In the genomic region with DNA sequence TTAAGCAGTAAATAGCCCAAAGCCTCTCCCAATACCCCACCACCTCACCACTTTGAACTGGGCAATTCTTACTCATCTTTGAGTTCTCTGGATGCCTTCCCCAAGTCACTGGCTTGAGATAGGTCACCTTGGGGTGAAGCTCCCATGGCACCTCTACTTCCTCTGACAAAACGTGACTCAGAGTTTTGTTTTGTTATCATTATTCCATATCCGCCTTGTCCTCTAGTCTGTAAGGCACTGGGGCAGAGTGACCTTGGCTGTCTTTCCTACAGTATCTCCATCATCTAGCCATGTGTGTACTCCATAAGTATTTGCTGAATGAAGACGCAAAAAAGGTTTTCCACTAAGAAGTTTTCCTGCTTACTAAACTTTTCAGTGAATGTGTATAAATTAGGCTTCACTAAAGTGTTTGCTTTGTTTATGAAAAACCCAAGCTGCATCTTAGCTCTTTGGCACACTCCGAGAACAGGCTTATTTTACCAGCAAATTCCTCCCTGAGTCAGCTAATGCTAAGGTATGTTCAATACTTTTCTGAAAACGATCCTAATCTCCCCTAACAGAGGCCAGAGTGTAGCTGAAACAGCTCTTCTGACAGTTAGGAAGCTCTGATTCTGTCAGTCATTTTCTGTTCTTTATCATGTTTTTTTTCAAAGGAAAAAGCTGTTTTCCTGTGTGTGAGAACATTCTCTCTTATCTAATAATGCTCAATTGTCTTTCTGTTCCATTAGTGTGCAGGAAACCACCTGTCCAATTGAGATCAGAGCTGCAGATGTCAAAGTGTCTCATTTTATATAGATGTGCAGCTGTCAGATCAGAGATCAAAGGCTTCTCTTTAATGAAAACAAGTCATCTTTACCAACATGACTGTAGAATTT, we compare ENCODE assay signal across 11 cellular contexts. TPM values are rescaled to one million over a fixed set of nuclear protein-coding genes. Genes with fewer than 3 reads are reported as not detected.
DNase-seq lines count a peak whose midpoint lies in the region; TF ChIP-seq lines count a peak whose summit lies in the region.
"Had no signal": no experiment of that assay in that cellular context is flagged by ENCODE, and none has a peak within 500 bp of the region (broad histone marks: within the 10 kb centered on the region; RNA-seq: fewer than 3 reads in every experiment).

No MANE protein-coding gene starts in this region.

- H3K27me3 ChIP-seq in esophagus muscularis mucosa = peaks cover 0 to 3% (median 0%) of the 10 kb centered on the region in 4 donors

- no peak overlapping the region for H3K4me3 ChIP-seq in esophagus muscularis mucosa

- H3K4me3 Mint-ChIP-seq in T-helper 2 cell treated with Interferon-gamma antibody and Interleukin-4, amounts not matched to agents 5 μg/mL and 100 μg/mL, for 36 hours = peak overlapping the region; percentile 39
- H3K4me3 Mint-ChIP-seq: activated B cell treated with CpG ODN at 0.5 μM for 24 hours had no signal

- no peak for TF ChIP-seq CTCF in esophagus muscularis mucosa (IDR thresholded peaks at IDR 0.05)

- DNase-seq in activated effector memory CD4-positive, alpha-beta T cell treated with anti-CD3 and anti-CD28 coated beads, Interleukin-2, amount 50 U/mL, for 16 hours = peak; percentile 66
- DNase-seq in activated effector memory CD4-positive, alpha-beta T cell treated with Interleukin-2 at 50 U/mL for 16 hours = no peak
- DNase-seq in T-helper 2 cell treated with Interferon-gamma antibody and Interleukin-4, amounts not matched to agents 5 μg/mL and 100 μg/mL, for 36 hours (ENCODE audit: low spot score) = peak; percentile 40
- DNase-seq in esophagus muscularis mucosa (ENCODE audit: extremely low spot score) (peak; percentile 84), GM19238 (ENCODE audit: insufficient read length, low spot score) (no peak)
- peak; percentile 40 for DNase-seq in stimulated activated CD8-positive, alpha-beta memory T cell treated with anti-CD3 and anti-CD28 coated beads, Interleukin-4, amount 100 ng/mL, for 48 hours
- DNase-seq in activated CD8-positive, alpha-beta memory T cell treated with anti-CD3 and anti-CD28 coated beads, Interleukin-2, amount 50 U/mL, for 4 hours = no peak
- DNase-seq in activated CD8-positive, alpha-beta memory T cell treated with anti-CD3 and anti-CD28 coated beads, Interleukin-2, amount 50 U/mL, for 48 hours = no peak
- DNase-seq: activated B cell treated with CpG ODN at 0.5 μM for 24 hours, NCI-H1105 treated with DMSO at 0.1 percent for 48 hours had no signal

- no peak overlapping the region for H3K27ac ChIP-seq in esophagus muscularis mucosa (replicated peaks in 1 of 4)

- no peaks in the 10 kb centered on the region for H3K9me3 ChIP-seq in esophagus muscularis mucosa

- H3K9me3 Mint-ChIP-seq in T-helper 2 cell treated with Interferon-gamma antibody and Interleukin-4, amounts not matched to agents 5 μg/mL and 100 μg/mL, for 36 hours = peaks cover 7% of the 10 kb centered on the region
- H3K9me3 Mint-ChIP-seq: activated B cell treated with CpG ODN at 0.5 μM for 24 hours had no signal

- H3K27ac Mint-ChIP-seq in T-helper 2 cell treated with Interferon-gamma antibody and Interleukin-4, amounts not matched to agents 5 μg/mL and 100 μg/mL, for 36 hours = peak overlapping the region; percentile 33
- H3K27ac Mint-ChIP-seq: activated B cell treated with CpG ODN at 0.5 μM for 24 hours, progenitor cell of endocrine pancreas had no signal

- 40% methylated on average over 5 of the region's 5 CpGs for WGBS in esophagus muscularis mucosa

- H3K36me3 Mint-ChIP-seq in T-helper 2 cell treated with Interferon-gamma antibody and Interleukin-4, amounts not matched to agents 5 μg/mL and 100 μg/mL, for 36 hours (ENCODE audit: low read depth) = peaks cover 6% of the 10 kb centered on the region

- no peaks in the 10 kb centered on the region for H3K27me3 Mint-ChIP-seq in T-helper 2 cell treated with Interferon-gamma antibody and Interleukin-4, amounts not matched to agents 5 μg/mL and 100 μg/mL, for 36 hours (ENCODE audit: low read depth)
- H3K27me3 Mint-ChIP-seq: progenitor cell of endocrine pancreas had no signal

- intact Hi-C loops in esophagus muscularis mucosa (cut with DNase I) = no loop called here

- peaks cover 24% of the 10 kb centered on the region for H3K4me1 Mint-ChIP-seq in T-helper 2 cell treated with Interferon-gamma antibody and Interleukin-4, amounts not matched to agents 5 μg/mL and 100 μg/mL, for 36 hours (ENCODE audit: low read depth)
- H3K4me1 Mint-ChIP-seq: activated B cell treated with CpG ODN at 0.5 μM for 24 hours had no signal

- H3K4me1 ChIP-seq in esophagus muscularis mucosa = no peaks in the 10 kb centered on the region

- TF ChIP-seq POLR2A in esophagus muscularis mucosa (IDR thresholded peaks at IDR 0.05; ENCODE audit: low read depth) = no peak

- TF ChIP-seq EP300 in esophagus muscularis mucosa (IDR thresholded peaks at IDR 0.05) = no peak

- H3K36me3 ChIP-seq in esophagus muscularis mucosa = no peaks in the 10 kb centered on the region

RNA-seq across cellular contexts. Expression of a gene that starts 30.2 kb away (rescaled TPM):
- 10 to 100 TPM in 3 of 4 donors, 1 to 10 TPM in 1; 9.1 to 16.8 (median 13.3) TPM for total RNA-seq in esophagus muscularis mucosa

Comparison
In these comparisons a context has a peak if more than half of its experiments do, and no peak if none do; other contexts are left out.
1. DNase-seq: peak in activated effector memory CD4-positive, alpha-beta T cell treated with anti-CD3 and anti-CD28 coated beads, Interleukin-2, amount 50 U/mL, for 16 hours (single experiment), T-helper 2 cell treated with Interferon-gamma antibody and Interleukin-4, amounts not matched to agents 5 μg/mL and 100 μg/mL, for 36 hours (single experiment), esophagus muscularis mucosa (single experiment) and stimulated activated CD8-positive, alpha-beta memory T cell treated with anti-CD3 and anti-CD28 coated beads, Interleukin-4, amount 100 ng/mL, for 48 hours (single experiment); none in activated effector memory CD4-positive, alpha-beta T cell treated with Interleukin-2 at 50 U/mL for 16 hours (single experiment), activated CD8-positive, alpha-beta memory T cell treated with anti-CD3 and anti-CD28 coated beads, Interleukin-2, amount 50 U/mL, for 4 hours (single experiment), activated CD8-positive, alpha-beta memory T cell treated with anti-CD3 and anti-CD28 coated beads, Interleukin-2, amount 50 U/mL, for 48 hours (single experiment) and GM19238 (single experiment).